Comparison of ENCODE assay signal across 11 cellular contexts in the genomic region with DNA sequence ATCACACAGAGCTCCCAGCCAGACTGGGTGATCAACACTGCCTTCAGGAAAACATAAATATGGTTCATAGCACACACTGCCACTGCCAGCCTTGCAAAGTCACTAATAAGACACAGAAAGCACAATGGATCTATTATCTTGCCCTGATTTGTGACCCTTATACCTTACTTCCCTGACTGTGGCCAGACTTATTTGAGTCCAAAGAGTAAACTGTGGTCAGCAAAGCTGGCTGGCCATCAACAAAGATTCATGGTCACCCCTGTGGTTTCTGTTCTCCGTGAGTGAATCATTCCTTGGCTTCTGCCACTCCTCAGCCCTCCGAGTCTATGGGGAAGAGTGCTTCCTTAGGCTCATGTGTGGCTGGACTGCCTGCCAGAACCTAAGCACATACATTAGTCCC.
DNase-seq lines count a peak whose midpoint lies in the region; ATAC-seq lines count a peak whose summit lies in the region.
"Had no signal": no experiment of that assay in that cellular context is flagged by ENCODE, and none has a peak within 500 bp of the region (broad histone marks: within the 10 kb centered on the region; RNA-seq: fewer than 3 reads in every experiment).

No MANE protein-coding gene starts in this region.

- DNase-seq in HT-29 (ENCODE audit: low spot score) (peak; percentile 93), astrocyte of the hippocampus (ENCODE audit: low read depth, low spot score) (peak; percentile 93), iPS-NIHi11 (ENCODE audit: low spot score) (peak; percentile 14), stromal cell of bone marrow (ENCODE audit: low read depth) (peak; percentile 93)
- no peak for DNase-seq in activated CD4-positive, alpha-beta T cell treated with anti-CD3 and anti-CD28 coated beads, Interleukin-2, amount 50 U/mL, for 4 hours
- DNase-seq in activated CD4-positive, alpha-beta T cell treated with anti-CD3 and anti-CD28 coated beads, Interleukin-2, amount 50 U/mL, for 1 hour: no peak
- DNase-seq: heart right ventricle, NCI-H82, sigmoid colon had no signal

- ATAC-seq in HG03025 (IDR thresholded peaks at IDR 0.05; ENCODE audit: low FRiP score, unreplicated experiment): no peak
- ATAC-seq: activated CD4-positive, CD25-positive, alpha-beta regulatory T cell treated with anti-CD3 and anti-CD28 coated beads, Interleukin-2, amount 50 U/mL, for 24 hours had no signal

Comparison
In these comparisons a context has a peak if more than half of its experiments do, and no peak if none do; other contexts are left out.
1. DNase-seq: peak in HT-29 (single experiment), astrocyte of the hippocampus (single experiment), iPS-NIHi11 (single experiment) and stromal cell of bone marrow (single experiment); none in activated CD4-positive, alpha-beta T cell treated with anti-CD3 and anti-CD28 coated beads, Interleukin-2, amount 50 U/mL, for 4 hours (0 of 2) and activated CD4-positive, alpha-beta T cell treated with anti-CD3 and anti-CD28 coated beads, Interleukin-2, amount 50 U/mL, for 1 hour (single experiment).